In the genomic region with DNA sequence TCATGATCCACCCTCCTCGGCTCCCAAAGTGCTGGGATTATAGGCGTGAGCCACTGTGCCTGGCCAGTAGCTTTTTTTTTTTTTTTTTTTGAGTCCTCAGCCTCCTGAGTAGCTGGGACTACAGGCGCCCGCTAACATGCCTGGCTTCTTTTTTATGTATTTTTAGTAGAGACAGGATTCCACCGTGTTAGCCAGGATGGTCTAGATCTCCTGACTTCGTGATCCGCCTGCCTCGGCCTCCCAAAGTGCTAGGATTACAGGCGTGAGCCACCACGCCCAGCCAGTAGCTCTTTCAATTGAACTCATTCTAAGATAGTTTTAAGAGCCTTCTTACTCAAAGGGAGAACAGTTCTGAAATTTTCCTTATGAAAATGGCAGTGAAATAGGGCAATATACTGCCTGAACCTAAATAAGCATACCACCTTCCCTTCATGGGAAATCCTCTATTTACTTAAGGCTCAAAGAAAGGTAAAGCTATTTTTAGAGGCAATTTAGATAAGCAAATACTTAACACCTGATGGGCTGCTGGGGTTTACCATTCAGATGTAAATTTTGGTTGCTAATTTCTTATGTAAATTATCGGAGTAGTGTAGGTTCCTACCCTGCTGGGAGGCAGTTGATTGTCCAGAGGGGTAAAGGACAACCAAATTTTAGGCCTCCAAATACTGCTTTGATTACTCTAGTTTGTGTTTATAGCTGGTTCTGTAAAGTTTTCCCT, we compare ENCODE assay signal across 16 cellular contexts.
A peak's percentile ranks its signal among the peaks of the same experiment; 100 is the strongest.
DNase-seq lines count a peak whose midpoint lies in the region; ATAC-seq and TF ChIP-seq lines count a peak whose summit lies in the region.
"Had no signal": no experiment of that assay in that cellular context is flagged by ENCODE, and none has a peak within 500 bp of the region (broad histone marks: within the 10 kb centered on the region; RNA-seq: fewer than 3 reads in every experiment).

No MANE protein-coding gene starts in this region.

- H3K14ac ChIP-seq in H9 (ENCODE audit: insufficient read depth, low read length) = no peak overlapping the region

- H2BK15ac ChIP-seq in H9 (ENCODE audit: low read depth, low read length) = no peak overlapping the region

- no peak overlapping the region for H3K18ac ChIP-seq in H9 (ENCODE audit: insufficient read length, low read depth, low read length)

- peak; percentile 54 for DNase-seq in COR-L47 (lab: John Stamatoyannopoulos, UW)
- DNase-seq in H9 = peak; percentile 50
- DNase-seq in NT2/D1 (ENCODE audit: low read depth, low spot score) = peak; percentile 77
- DNase-seq in AG20443 (ENCODE audit: low spot score) = no peak
- DNase-seq: CD4-positive, CD25-positive, alpha-beta regulatory T cell; DND-41; GF-D8; GOT3; Kasumi-1; NCI-H1436 treated with DMSO at 0.1 percent for 48 hours; NCI-H446 treated with DMSO at 0.1 percent for 48 hours; PC-9; T-cell had no signal

- H3K27ac Mint-ChIP-seq in H9 = peak overlapping the region in 2 of 3 experiments; percentile 85 to 99; a peak in 5 of 7 replicates
- H3K27ac Mint-ChIP-seq: CD4-positive, CD25-positive, alpha-beta regulatory T cell; T-cell had no signal

- H3K27ac ChIP-seq in H9 (ENCODE audit: insufficient read length, low read depth, low read length) (no peak overlapping the region), iPS-20b (ENCODE audit: low read length) (no peak overlapping the region)
- H3K27ac ChIP-seq: PC-9 had no signal

- no peak overlapping the region for H2BK20ac ChIP-seq in H9 (ENCODE audit: low read depth, low read length, poor library complexity, severe bottlenecking)

- no peak overlapping the region for H4K8ac ChIP-seq in H9 (replicated peaks; ENCODE audit: insufficient read length, low read depth, low read length)

- H3K36me3 Mint-ChIP-seq in H9 (ENCODE audit: insufficient read depth in 1 of 3, low read depth in 3 of 3) = peaks cover 0 to 22% (median 0%) of the 10 kb centered on the region in 3 experiments; a peak in 2 of 7 replicates
- H3K36me3 Mint-ChIP-seq: CD4-positive, CD25-positive, alpha-beta regulatory T cell; T-cell had no signal

- H3K4me1 ChIP-seq in H9 (ENCODE audit: insufficient read depth, low read length) = no peaks in the 10 kb centered on the region
- no peaks in the 10 kb centered on the region for H3K4me1 ChIP-seq in NT2/D1 (ENCODE audit: insufficient read depth, insufficient read length)
- H3K4me1 ChIP-seq in iPS-20b (ENCODE audit: insufficient read depth, low read length) = peaks cover 5% of the 10 kb centered on the region; the same call in 1 of the 2 replicates

- H2BK120ac ChIP-seq in H9 (ENCODE audit: low read depth, low read length, poor library complexity, severe bottlenecking) = no peak overlapping the region

- H3K56ac ChIP-seq in H9 (ENCODE audit: insufficient read length, low read depth, low read length) = no peak overlapping the region

- H4K20me1 ChIP-seq in H9 (ENCODE audit: control insufficient read depth, insufficient read depth, insufficient read length) = no peaks in the 10 kb centered on the region

- H3K9me3 ChIP-seq in H9 (ENCODE audit: control insufficient read depth, low read depth, low read length) (no peaks in the 10 kb centered on the region), NT2/D1 (ENCODE audit: insufficient read depth, low read length) (no peaks in the 10 kb centered on the region; the same call in 1 of the 2 replicates), iPS-20b (ENCODE audit: insufficient read depth, low read depth, low read length) (no peaks in the 10 kb centered on the region)

- H3K27me3 ChIP-seq in H9 (ENCODE audit: insufficient read depth, low read length) (peaks cover 51% of the 10 kb centered on the region), NT2/D1 (ENCODE audit: insufficient read depth, insufficient read length) (peaks cover 51% of the 10 kb centered on the region), iPS-20b (ENCODE audit: insufficient read depth, low read length) (peaks cover 92% of the 10 kb centered on the region)

- no peak overlapping the region for H2AK5ac ChIP-seq in H9 (ENCODE audit: insufficient read length, low read length)

- peak overlapping the region in 1 of 2 experiments; percentile 50; a peak in 3 of 5 replicates for H3K4me3 Mint-ChIP-seq in H9
- H3K4me3 Mint-ChIP-seq: CD4-positive, CD25-positive, alpha-beta regulatory T cell; T-cell had no signal

- no peak for ATAC-seq in HG02763 (IDR thresholded peaks at IDR 0.05; ENCODE audit: unreplicated experiment)
- no peak for ATAC-seq in HG02938 (IDR thresholded peaks at IDR 0.05; ENCODE audit: unreplicated experiment)
- ATAC-seq: T-cell had no signal

- peaks cover 97% of the 10 kb centered on the region for H3K27me3 Mint-ChIP-seq in H9 (ENCODE audit: low read depth)

- H3K23me2 ChIP-seq in H9 (ENCODE audit: insufficient read length, low read depth, low read length, poor library complexity, severe bottlenecking) = no peaks in the 10 kb centered on the region

- H3K9ac ChIP-seq in H9 (ENCODE audit: extremely low read depth, insufficient read length, low read length) (no peak overlapping the region), NT2/D1 (ENCODE audit: insufficient read length, low read depth) (no peak overlapping the region), iPS-20b (ENCODE audit: low read depth, low read length) (no peak overlapping the region)

- no peak overlapping the region for H3K4me2 ChIP-seq in H9 (ENCODE audit: insufficient read depth, insufficient read length, low read length)
- H3K4me2 ChIP-seq: PC-9 had no signal

- no peak overlapping the region for H2BK12ac ChIP-seq in H9 (ENCODE audit: insufficient read length, low read depth, low read length)

- H3K4me3 ChIP-seq in NT2/D1 (ENCODE audit: insufficient read length, low read depth) (no peak overlapping the region), iPS-20b (ENCODE audit: low read length) (peak overlapping the region; percentile 23; the same call in 1 of the 2 replicates)
- H3K4me3 ChIP-seq: PC-9 had no signal

- H3T11ph ChIP-seq in H9 (ENCODE audit: low read length) = no peak overlapping the region

- no peak overlapping the region for H4K5ac ChIP-seq in H9 (ENCODE audit: insufficient read length, low read depth, low read length)

- no CpG with 5 or more reads among the region's 11 CpGs for WGBS in H9 (ENCODE audit: extremely low coverage, insufficient read length, low lambda C conversion rate)

- H3K36me3 ChIP-seq in NT2/D1 (ENCODE audit: insufficient read depth, insufficient read length, low read length) (no peaks in the 10 kb centered on the region), iPS-20b (ENCODE audit: insufficient read depth, low read depth, low read length) (no peaks in the 10 kb centered on the region)

- H4K91ac ChIP-seq in H9 (ENCODE audit: insufficient read length, low read depth, low read length) = no peak overlapping the region

- H2BK5ac ChIP-seq in H9 (ENCODE audit: insufficient read length, low read length) = no peak overlapping the region

- no peak overlapping the region for H3K4ac ChIP-seq in H9 (ENCODE audit: low read depth, low read length)

- no peak overlapping the region for H3K23ac ChIP-seq in H9 (ENCODE audit: insufficient read length, low read depth, low read length)

- H2AFZ ChIP-seq in H9 (ENCODE audit: low read length) = no peak overlapping the region
- H2AFZ ChIP-seq: PC-9 had no signal

- no peaks in the 10 kb centered on the region for H3K79me2 ChIP-seq in H9 (ENCODE audit: insufficient read depth, low read length)

- peaks cover 18 to 47% of the 10 kb centered on the region in 2 experiments for H3K4me1 Mint-ChIP-seq in H9
- H3K4me1 Mint-ChIP-seq: CD4-positive, CD25-positive, alpha-beta regulatory T cell; T-cell had no signal

- H3K9me3 Mint-ChIP-seq in H9 = peaks cover 0 to 5% of the 10 kb centered on the region in 2 experiments; a peak in 3 of 5 replicates
- H3K9me3 Mint-ChIP-seq: CD4-positive, CD25-positive, alpha-beta regulatory T cell; T-cell had no signal

- H3K79me1 ChIP-seq in H9 (ENCODE audit: insufficient read depth, low read depth, low read length, poor library complexity, severe bottlenecking) = no peaks in the 10 kb centered on the region

- no peak for TF ChIP-seq CTCF in H9 (conservative IDR thresholded peaks at IDR 0.05)
